Comparison of ENCODE assay signal across 8 cellular contexts in genomic region chr9:69173891-69174644, GRCh38. TPM values are rescaled to one million over a fixed set of nuclear protein-coding genes. Genes with fewer than 3 reads are reported as not detected.
A peak's percentile ranks its signal among the peaks of the same experiment; 100 is the strongest.
DNase-seq lines count a peak whose midpoint lies in the region; TF ChIP-seq lines count a peak whose summit lies in the region.

TSS of gene TJP2 (plus strand) at chr9:69174277. CDS start at chr9:69174373, 96 bp downstream.

- H3K36me3 ChIP-seq in DOHH2 (ENCODE audit: control insufficient read depth, low read length) = no peaks in the 10 kb centered on the region
- H3K36me3 ChIP-seq in colonic mucosa = peaks cover 5% of the 10 kb centered on the region

- intact Hi-C loops in colonic mucosa (cut with DNase I) = no loop called here

- no peaks in the 10 kb centered on the region for H3K27me3 ChIP-seq in DOHH2 (ENCODE audit: control insufficient read depth, low read length)
- H3K27me3 ChIP-seq in colonic mucosa = no peaks in the 10 kb centered on the region

- H3K27ac ChIP-seq in DOHH2 (ENCODE audit: low read depth, low read length) (peak within 1 kb of the TSS; percentile 49), colonic mucosa (peak within 1 kb of the TSS; percentile 38)

- H4K20me1 ChIP-seq in DOHH2 (ENCODE audit: control insufficient read depth, insufficient read depth, low read depth, low read length) = no peaks in the 10 kb centered on the region

- DNase-seq in GM20000 (ENCODE audit: low spot score) = peak; percentile 85
- peak; percentile 66 for DNase-seq in HT1080 (ENCODE audit: low read depth)
- DNase-seq in UCSD-AML1 (lab: John Stamatoyannopoulos, UW; ENCODE audit: unreplicated experiment) = peak; percentile 81
- peak; percentile 44 for DNase-seq in colonic mucosa
- DNase-seq in kidney tubule cell (ENCODE audit: low spot score) = peak; percentile 76
- DNase-seq in stimulated activated CD4-positive, alpha-beta T cell treated with anti-CD3 and anti-CD28 coated beads, Interleukin-1b, Interleukin-23, amount 100 ng/mL, for 48 hours = peak; percentile 31
- DNase-seq in NCI-H128 (lab: John Stamatoyannopoulos, UW; ENCODE audit: unreplicated experiment) = no peak

- H3K4me2 ChIP-seq in DOHH2 (ENCODE audit: low read length) = peak within 1 kb of the TSS; percentile 78

- peak within 1 kb of the TSS; percentile 34 to 64 for H3K9ac ChIP-seq in colonic mucosa (ENCODE audit: low read depth in 2 of 2, low read length in 2 of 2)

- peak within 1 kb of the TSS; percentile 97 for H3K4me3 ChIP-seq in DOHH2 (ENCODE audit: low read length)
- H3K4me3 ChIP-seq in colonic mucosa = peak within 1 kb of the TSS; percentile 46

- H3K79me2 ChIP-seq in DOHH2 (ENCODE audit: control insufficient read depth, low read length) = peaks cover 43% of the 10 kb centered on the region

- H3F3A ChIP-seq in DOHH2 (ENCODE audit: control insufficient read depth, insufficient read depth) = peaks cover 3% of the 10 kb centered on the region; the same call in 1 of the 2 replicates

- no peaks in the 10 kb centered on the region for H3K9me3 ChIP-seq in DOHH2 (ENCODE audit: control insufficient read depth, insufficient read depth, low read length)
- no peaks in the 10 kb centered on the region for H3K9me3 ChIP-seq in colonic mucosa

- peaks cover 38% of the 10 kb centered on the region for H3K4me1 ChIP-seq in DOHH2 (ENCODE audit: control insufficient read depth, low read length)
- peaks cover 8% of the 10 kb centered on the region for H3K4me1 ChIP-seq in colonic mucosa

- H3K9me2 ChIP-seq in DOHH2 (replicated peaks; ENCODE audit: control insufficient read depth, low read length) = no peaks in the 10 kb centered on the region

- TF ChIP-seq CTCF in DOHH2 (IDR thresholded peaks at IDR 0.05; ENCODE audit: low read depth, low read length, poor library complexity, severe bottlenecking) (no peak), GM20000 (IDR thresholded peaks at IDR 0.05; ENCODE audit: extremely low read depth, missing control alignments) (no peak), colonic mucosa (IDR thresholded peaks at IDR 0.05) (no peak)

RNA-seq across cellular contexts. Expression of gene TJP2, which starts in this region (rescaled TPM):
- total RNA-seq in HT1080 (2014; rRNA removed; shearing (Covaris generic)) = 107 and 115 TPM in 2 replicates
- 61.9 and 68.8 TPM in 2 replicates for polyA plus RNA-seq in HT1080 (2015; cell fraction: cytosol; rRNA removed)
- polyA plus RNA-seq in HT1080 (2015; cell fraction: nucleus; rRNA removed) = 152 and 158 TPM in 2 replicates
- 100 to 1,000 TPM; 133 to 174 TPM for total RNA-seq in colonic mucosa
